9 cellular contexts compared by ENCODE assay signal in genomic region chr22:29314537-29315285, GRCh38. TPM values are rescaled to one million over a fixed set of nuclear protein-coding genes. Genes with fewer than 3 reads are reported as not detected.
A peak's percentile ranks its signal among the peaks of the same experiment; 100 is the strongest.
DNase-seq lines count a peak whose midpoint lies in the region; ATAC-seq and TF ChIP-seq lines count a peak whose summit lies in the region.
"Had no signal": no experiment of that assay in that cellular context is flagged by ENCODE, and none has a peak within 500 bp of the region (broad histone marks: within the 10 kb centered on the region; RNA-seq: fewer than 3 reads in every experiment).

No MANE protein-coding gene starts in this region.

- no peaks in the 10 kb centered on the region for H3K79me2 ChIP-seq in H9 (ENCODE audit: insufficient read depth, low read length)

- peaks cover 4% of the 10 kb centered on the region for H3K23me2 ChIP-seq in H9 (ENCODE audit: insufficient read length, low read depth, low read length, poor library complexity, severe bottlenecking)

- ATAC-seq in HG03457 (IDR thresholded peaks at IDR 0.05; ENCODE audit: unreplicated experiment): no peak

- peaks cover 12 to 22% of the 10 kb centered on the region in 2 experiments for H3K4me1 Mint-ChIP-seq in H9

- no peak overlapping the region for H3K27ac Mint-ChIP-seq in H9

- H3K23ac ChIP-seq in H9 (ENCODE audit: insufficient read length, low read depth, low read length): no peak overlapping the region

- CTCF ChIA-PET in A673 (lab: Charles Lee): no interaction called here

- H3K79me1 ChIP-seq in H9 (ENCODE audit: insufficient read depth, low read depth, low read length, poor library complexity, severe bottlenecking): no peaks in the 10 kb centered on the region

- H2AFZ ChIP-seq in H9 (ENCODE audit: low read length): no peak overlapping the region

- peaks cover 5 to 17% of the 10 kb centered on the region in 2 experiments; a peak in 4 of 5 replicates for H3K9me3 Mint-ChIP-seq in H9

- intact Hi-C loops in A673 (cut with micrococcal nuclease; ENCODE audit: unreplicated experiment): no loop called here

- H3K56ac ChIP-seq in H9 (ENCODE audit: insufficient read length, low read depth, low read length): no peak overlapping the region

- TF ChIP-seq CTCF in A673 (conservative IDR thresholded peaks at IDR 0.05; ENCODE audit: low read depth, low read length) (no peak), H9 (conservative IDR thresholded peaks at IDR 0.05) (no peak), astrocyte of the spinal cord (IDR thresholded peaks at IDR 0.05; ENCODE audit: low read depth, low read length) (no peak)

- in situ Hi-C loops in astrocyte of the spinal cord (cut with HindIII; ENCODE audit: low sequenced_read_pairs): no loop called here

- H2BK20ac ChIP-seq in H9 (ENCODE audit: low read depth, low read length, poor library complexity, severe bottlenecking): no peak overlapping the region

- DNase-seq in A673 (ENCODE audit: low spot score) (no peak), H9 (no peak), astrocyte of the spinal cord (ENCODE audit: low read depth, low spot score) (no peak), NCI-H524 treated with DMSO at 0.1 percent for 48 hours (lab: John Stamatoyannopoulos, UW) (no peak), NCI-H1694 treated with DMSO at 0.1 percent for 48 hours (lab: John Stamatoyannopoulos, UW) (no peak)
- no peak for DNase-seq in activated effector memory CD4-positive, alpha-beta T cell treated with Interleukin-2 at 50 U/mL for 16 hours

- no TSS peak for BruUV-seq in A673 (replicated peaks; lab: Mats Ljungman, UMichigan)

- H3K4me3 ChIP-seq in A673 (ENCODE audit: low read depth, low read length, poor library complexity, severe bottlenecking): peak overlapping the region; percentile 33
- H3K4me3 ChIP-seq in astrocyte of the spinal cord (ENCODE audit: low read depth, low read length): peak overlapping the region; percentile 7
- H3K4me3 ChIP-seq in muscle layer of colon (ENCODE audit: low read depth in 1 of 2, low read length in 2 of 2): peak overlapping the region; percentile 15 to 41

- H3K4me1 ChIP-seq in A673 (ENCODE audit: insufficient read depth, low read length, poor library complexity, severe bottlenecking) (peaks cover 18% of the 10 kb centered on the region), H9 (ENCODE audit: insufficient read depth, low read length) (no peaks in the 10 kb centered on the region), muscle layer of colon (ENCODE audit: insufficient read depth, low read length) (peaks cover 36% of the 10 kb centered on the region)

- no peak overlapping the region for H3K4ac ChIP-seq in H9 (ENCODE audit: low read depth, low read length)

- H2BK12ac ChIP-seq in H9 (ENCODE audit: insufficient read length, low read depth, low read length): no peak overlapping the region

- H4K8ac ChIP-seq in H9 (replicated peaks; ENCODE audit: insufficient read length, low read depth, low read length): no peak overlapping the region

- H3T11ph ChIP-seq in H9 (ENCODE audit: low read length): no peak overlapping the region

- POLR2A ChIA-PET in A673 (lab: Charles Lee; ENCODE audit: low non-redundant PET): interaction anchor here (0.5 kb wide), 1 partner anchor 41 kb away, joined by 3 read pairs; no protein-coding TSS in a partner anchor

- no peak overlapping the region for H3K18ac ChIP-seq in H9 (ENCODE audit: insufficient read length, low read depth, low read length)

- peaks cover 32% of the 10 kb centered on the region for H3K27me3 ChIP-seq in A673 (replicated peaks; ENCODE audit: insufficient read depth, low read depth, low read length, poor library complexity)
- H3K27me3 ChIP-seq in H9 (ENCODE audit: insufficient read depth, low read length): peaks cover 33% of the 10 kb centered on the region
- H3K27me3 ChIP-seq in muscle layer of colon (ENCODE audit: control insufficient read depth in 1 of 2, insufficient read depth in 2 of 2, low read length in 2 of 2): peaks cover 17 to 30% of the 10 kb centered on the region in 2 donors

- H3K9me3 ChIP-seq in A673 (ENCODE audit: low read depth, low read length, poor library complexity, severe bottlenecking) (no peaks in the 10 kb centered on the region), H9 (ENCODE audit: control insufficient read depth, low read depth, low read length) (no peaks in the 10 kb centered on the region), muscle layer of colon (ENCODE audit: low read length) (no peaks in the 10 kb centered on the region)

- H2BK5ac ChIP-seq in H9 (ENCODE audit: insufficient read length, low read length): no peak overlapping the region

- peaks cover 57% of the 10 kb centered on the region for H3K27me3 Mint-ChIP-seq in H9 (ENCODE audit: low read depth)

- WGBS in H9 (ENCODE audit: extremely low coverage, insufficient read length, low lambda C conversion rate): no CpG with 5 or more reads among the region's 69 CpGs

- no peaks in the 10 kb centered on the region for H4K20me1 ChIP-seq in H9 (ENCODE audit: control insufficient read depth, insufficient read depth, insufficient read length)

- no peaks in the 10 kb centered on the region for H3K36me3 ChIP-seq in A673 (ENCODE audit: insufficient read depth, low read length, poor library complexity, severe bottlenecking)
- H3K36me3 ChIP-seq in muscle layer of colon (ENCODE audit: insufficient read depth, low read length): no peaks in the 10 kb centered on the region

- H2BK120ac ChIP-seq in H9 (ENCODE audit: low read depth, low read length, poor library complexity, severe bottlenecking): no peak overlapping the region

- H3K9ac ChIP-seq in H9 (ENCODE audit: extremely low read depth, insufficient read length, low read length): no peak overlapping the region
- H3K9ac ChIP-seq in muscle layer of colon (ENCODE audit: low read length): no peak overlapping the region

- peak overlapping the region; percentile 56 to 68 for H3K4me3 Mint-ChIP-seq in H9

- H4K5ac ChIP-seq in H9 (ENCODE audit: insufficient read length, low read depth, low read length): no peak overlapping the region

- H2BK15ac ChIP-seq in H9 (ENCODE audit: low read depth, low read length): no peak overlapping the region

- H2AK5ac ChIP-seq in H9 (ENCODE audit: insufficient read length, low read length): no peak overlapping the region

- H4K91ac ChIP-seq in H9 (ENCODE audit: insufficient read length, low read depth, low read length): no peak overlapping the region

- H3K36me3 Mint-ChIP-seq in H9 (ENCODE audit: insufficient read depth in 1 of 3, low read depth in 3 of 3): peaks cover 0 to 5% (median 2%) of the 10 kb centered on the region in 3 experiments; a peak in 3 of 7 replicates

- H3K27ac ChIP-seq in A673 (ENCODE audit: low read depth, low read length, poor library complexity, severe bottlenecking) (no peak overlapping the region), H9 (ENCODE audit: insufficient read length, low read depth, low read length) (no peak overlapping the region), muscle layer of colon (ENCODE audit: low read depth, low read length) (no peak overlapping the region)
- H3K27ac ChIP-seq: VCaP had no signal

- no peak overlapping the region; the same call in 1 of the 2 replicates for H3K14ac ChIP-seq in H9 (ENCODE audit: insufficient read depth, low read length)

- H3K4me2 ChIP-seq in H9 (ENCODE audit: insufficient read depth, insufficient read length, low read length): peak overlapping the region; percentile 34

RNA-seq across cellular contexts. Expression of gene RASL10A, which starts 0.8 kb away (rescaled TPM):
- 0.68 TPM in 1 of 2 replicates, not detected in the other for total RNA-seq in A673 (2021)
- 0.90 and 0.92 TPM in 2 replicates for total RNA-seq in H9 (2021)

RNA-seq across cellular contexts. Expression of gene GAS2L1, which starts 8.3 kb away (rescaled TPM):
- total RNA-seq in A673 (2021) (22.7 TPM in 2 replicates), H9 (2021) (8.0 and 8.1 TPM in 2 replicates)

RNA-seq across cellular contexts. Expression of gene EWSR1, which starts 46.6 kb away (rescaled TPM):
- total RNA-seq in A673 (2021) (348 and 358 TPM in 2 replicates), H9 (2021) (456 and 462 TPM in 2 replicates)

RNA-seq across cellular contexts. Expression of gene RHBDD3, which starts 46.9 kb away (rescaled TPM):
- total RNA-seq in A673 (2021): 77.7 and 84.0 TPM in 2 replicates
- 92.9 and 99.7 TPM in 2 replicates for total RNA-seq in H9 (2021)
